In genomic region chr6:87756858-87757257, GRCh38 we compare ENCODE assay signal across 1 cellular context.
A peak's percentile ranks its signal among the peaks of the same experiment; 100 is the strongest.
TF ChIP-seq lines count a peak whose summit lies in the region.

No MANE protein-coding gene starts in this region.

TF ChIP-seq in HEK293, 187 proteins besides CTCF, POLR2A, EP300 and RAD21 (continued from another document):
- TF ChIP-seq, protein P1, sequence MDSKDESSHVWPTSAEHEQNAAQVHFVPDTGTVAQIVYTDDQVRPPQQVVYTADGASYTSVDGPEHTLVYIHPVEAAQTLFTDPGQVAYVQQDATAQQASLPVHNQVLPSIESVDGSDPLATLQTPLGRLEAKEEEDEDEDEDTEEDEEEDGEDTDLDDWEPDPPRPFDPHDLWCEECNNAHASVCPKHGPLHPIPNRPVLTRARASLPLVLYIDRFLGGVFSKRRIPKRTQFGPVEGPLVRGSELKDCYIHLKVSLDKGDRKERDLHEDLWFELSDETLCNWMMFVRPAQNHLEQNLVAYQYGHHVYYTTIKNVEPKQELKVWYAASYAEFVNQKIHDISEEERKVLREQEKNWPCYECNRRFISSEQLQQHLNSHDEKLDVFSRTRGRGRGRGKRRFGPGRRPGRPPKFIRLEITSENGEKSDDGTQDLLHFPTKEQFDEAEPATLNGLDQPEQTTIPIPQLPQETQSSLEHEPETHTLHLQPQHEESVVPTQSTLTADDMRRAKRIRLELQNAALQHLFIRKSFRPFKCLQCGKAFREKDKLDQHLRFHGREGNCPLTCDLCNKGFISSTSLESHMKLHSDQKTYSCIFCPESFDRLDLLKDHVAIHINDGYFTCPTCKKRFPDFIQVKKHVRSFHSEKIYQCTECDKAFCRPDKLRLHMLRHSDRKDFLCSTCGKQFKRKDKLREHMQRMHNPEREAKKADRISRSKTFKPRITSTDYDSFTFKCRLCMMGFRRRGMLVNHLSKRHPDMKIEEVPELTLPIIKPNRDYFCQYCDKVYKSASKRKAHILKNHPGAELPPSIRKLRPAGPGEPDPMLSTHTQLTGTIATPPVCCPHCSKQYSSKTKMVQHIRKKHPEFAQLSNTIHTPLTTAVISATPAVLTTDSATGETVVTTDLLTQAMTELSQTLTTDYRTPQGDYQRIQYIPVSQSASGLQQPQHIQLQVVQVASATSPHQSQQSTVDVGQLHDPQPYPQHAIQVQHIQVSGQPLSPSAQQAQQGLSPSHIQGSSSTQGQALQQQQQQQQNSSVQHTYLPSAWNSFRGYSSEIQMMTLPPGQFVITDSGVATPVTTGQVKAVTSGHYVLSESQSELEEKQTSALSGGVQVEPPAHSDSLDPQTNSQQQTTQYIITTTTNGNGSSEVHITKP (tag by site-specific recombination; IDR thresholded peaks at IDR 0.05), result peak; percentile 77
